1 cellular context compared by ENCODE assay signal in genomic region chr22:41485033-41485432, GRCh38.
TF ChIP-seq lines count a peak whose summit lies in the region.

No MANE protein-coding gene starts in this region.

TF ChIP-seq in H1, 55 proteins besides CTCF, POLR2A, EP300 and RAD21:
- TF ChIP-seq USF2 (IDR thresholded peaks at IDR 0.05; ENCODE audit: low read length) (no peak), JUN (IDR thresholded peaks at IDR 0.05; ENCODE audit: low read depth, low read length) (no peak), KDM4A (IDR thresholded peaks at IDR 0.05; ENCODE audit: low read depth, low read length, severe bottlenecking) (no peak), KDM1A (IDR thresholded peaks at IDR 0.05; ENCODE audit: borderline replicate concordance, low read length) (no peak), RXRA (IDR thresholded peaks at IDR 0.05; ENCODE audit: insufficient read depth, low read depth, low read length) (no peak), BCL11A (IDR thresholded peaks at IDR 0.05; ENCODE audit: low read depth in 2 of 2, low read length in 2 of 2) (no peak), EGR1 (IDR thresholded peaks at IDR 0.05; ENCODE audit: borderline replicate concordance, low read depth, low read length) (no peak)
